9 cellular contexts compared by ENCODE assay signal in the genomic region with DNA sequence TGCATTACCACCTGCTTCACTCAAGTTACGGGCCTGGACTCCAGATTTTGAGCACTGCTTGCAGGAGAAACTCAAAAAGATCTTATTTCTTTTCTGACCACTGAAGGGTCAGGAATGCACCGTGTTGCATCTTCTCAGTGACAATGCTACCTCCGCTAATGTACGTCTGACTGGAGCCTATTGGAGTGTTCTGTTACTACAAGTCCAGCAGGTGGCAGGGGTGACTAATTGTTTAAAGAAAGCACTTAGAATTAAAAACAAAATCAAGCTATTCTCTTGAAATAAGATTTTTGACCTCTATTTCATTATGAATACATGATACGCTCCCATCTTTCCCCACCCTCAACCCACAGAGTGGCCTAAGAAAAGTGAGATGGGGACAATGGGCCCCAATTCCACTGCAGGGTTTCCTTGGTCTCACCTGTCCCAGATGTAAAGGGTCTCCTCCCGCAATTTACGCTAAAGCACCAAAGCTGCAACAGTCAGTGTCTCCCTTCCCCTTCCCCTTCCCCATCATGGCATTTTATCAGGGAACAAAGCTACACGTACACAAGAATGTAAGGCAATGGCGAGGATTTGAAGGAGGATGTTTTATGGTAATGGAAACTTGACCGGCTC. TPM values are rescaled to one million over a fixed set of nuclear protein-coding genes. Genes with fewer than 3 reads are reported as not detected.
DNase-seq lines count a peak whose midpoint lies in the region; ATAC-seq, FAIRE-seq and TF ChIP-seq lines count a peak whose summit lies in the region.
"Had no signal": no experiment of that assay in that cellular context is flagged by ENCODE, and none has a peak within 500 bp of the region (broad histone marks: within the 10 kb centered on the region; RNA-seq: fewer than 3 reads in every experiment).

No MANE protein-coding gene starts in this region.

- intact Hi-C loops in OCI-LY7 (cut with micrococcal nuclease; ENCODE audit: unreplicated experiment) = no loop called here
- intact Hi-C loops in endothelial cell of umbilical vein (cut with micrococcal nuclease) = loop anchor here (2.0 kb wide), 2 partner anchors 985 to 1045 kb away; no protein-coding TSS in a partner anchor

- dilution Hi-C loops in endothelial cell of umbilical vein (cut with MboI; ENCODE audit: extremely low pct_ligation_motif_present, low sequenced_read_pairs) = no loop called here

- no peak overlapping the region for H3K4me2 ChIP-seq in OCI-LY7 (ENCODE audit: low read length)
- no peak overlapping the region for H3K4me2 ChIP-seq in endothelial cell of umbilical vein (ENCODE audit: insufficient read depth, low read length)

- H3K4me3 Mint-ChIP-seq in osteocyte (ENCODE audit: unreplicated experiment) = no peak overlapping the region

- H3K79me2 ChIP-seq in OCI-LY7 (ENCODE audit: insufficient read depth, low read depth, low read length) (no peaks in the 10 kb centered on the region), endothelial cell of umbilical vein (ENCODE audit: control insufficient read depth, insufficient read depth, low read length) (no peaks in the 10 kb centered on the region)

- H3K9ac ChIP-seq in endothelial cell of umbilical vein (replicated peaks; ENCODE audit: extremely low read depth, insufficient read depth, low read length) = no peak overlapping the region

- H4K20me1 ChIP-seq in OCI-LY7 (ENCODE audit: insufficient read depth, low read length) = no peaks in the 10 kb centered on the region
- no peaks in the 10 kb centered on the region for H4K20me1 ChIP-seq in endothelial cell of umbilical vein (replicated peaks; ENCODE audit: control insufficient read depth, extremely low read depth, insufficient read depth, low read length)

- H3K9me3 ChIP-seq in OCI-LY7 (ENCODE audit: low read length) (no peaks in the 10 kb centered on the region), endothelial cell of umbilical vein (replicated peaks; ENCODE audit: control insufficient read depth, insufficient read depth, low read length) (no peaks in the 10 kb centered on the region)

- BruUV-seq in OCI-LY7 (replicated peaks; lab: Mats Ljungman, UMichigan) = no TSS peak
- BruUV-seq in endothelial cell of umbilical vein (replicated peaks; lab: Mats Ljungman, UMichigan) = no TSS peak

- FAIRE-seq in endothelial cell of umbilical vein (lab: Jason Lieb, UNC) = peak; percentile 82

- no peak for ATAC-seq in GM18873 (IDR thresholded peaks at IDR 0.05; ENCODE audit: low FRiP score, unreplicated experiment)

- CTCF ChIA-PET in OCI-LY7 (lab: Charles Lee; ENCODE audit: unreplicated experiment) (no interaction called here), endothelial cell of umbilical vein (lab: Charles Lee) (interaction anchor here (0.6 to 12.4 kb wide), 96 partner anchors 9 to 1051 kb away, joined by 3 to 196 read pairs (median 5); a partner anchor contains a TSS)

- H3K27ac ChIP-seq in OCI-LY7 (ENCODE audit: low read depth, low read length, poor library complexity, severe bottlenecking) = no peak overlapping the region
- H3K27ac ChIP-seq in endothelial cell of umbilical vein (ENCODE audit: insufficient read depth, low read depth, low read length) = no peak overlapping the region

- POLR2A ChIA-PET in OCI-LY7 (lab: Charles Lee) (interaction anchor here (0.9 kb wide), 1 partner anchor 11 kb away, joined by 3 read pairs; no protein-coding TSS in a partner anchor), endothelial cell of umbilical vein (lab: Charles Lee) (no interaction called here)

- DNase-seq in G401 (ENCODE audit: low spot score) = peak; percentile 41
- DNase-seq in Jurkat, Clone E6-1 (ENCODE audit: low read depth, low spot score) = peak; percentile 24
- DNase-seq in OCI-LY7 (ENCODE audit: low spot score) = peak; percentile 53
- peak; percentile 58 for DNase-seq in endothelial cell of umbilical vein (ENCODE audit: low read depth, low spot score)
- no peak for DNase-seq in osteocyte (ENCODE audit: extremely low spot score, unreplicated experiment)
- DNase-seq in cerebellar nuclear complex (lab: John Stamatoyannopoulos, UW) = no peak
- no peak for DNase-seq in retina

- H3K9me1 ChIP-seq in endothelial cell of umbilical vein (replicated peaks; ENCODE audit: control insufficient read depth, extremely low read depth, insufficient read depth, low read length) = no peaks in the 10 kb centered on the region

- H3K36me3 ChIP-seq in OCI-LY7 (ENCODE audit: insufficient read depth, low read length) = no peaks in the 10 kb centered on the region
- no peaks in the 10 kb centered on the region for H3K36me3 ChIP-seq in endothelial cell of umbilical vein (ENCODE audit: control insufficient read depth in 2 of 2, extremely low read depth in 1 of 2, insufficient read depth in 2 of 2, low read length in 2 of 2)

- TF ChIP-seq CTCF in OCI-LY7 (conservative IDR thresholded peaks at IDR 0.05; ENCODE audit: low read length) (peak; percentile 74), endothelial cell of umbilical vein (IDR thresholded peaks at IDR 0.05; ENCODE audit: extremely low read depth in 1 of 2, insufficient read depth in 1 of 2, low read depth in 1 of 2, low read length in 2 of 2) (peak; percentile 53 to 56), osteocyte (IDR thresholded peaks at IDR 0.05) (peak; percentile 69)

- H3K4me3 ChIP-seq in Jurkat, Clone E6-1 (ENCODE audit: low read length) = no peak overlapping the region
- H3K4me3 ChIP-seq in OCI-LY7 (ENCODE audit: low read depth, low read length, poor library complexity, severe bottlenecking) = no peak overlapping the region
- no peak overlapping the region for H3K4me3 ChIP-seq in endothelial cell of umbilical vein (replicated peaks in 1 of 3; ENCODE audit: insufficient read depth in 1 of 3, low read depth in 1 of 3, low read length in 3 of 3)

- peaks cover 4% of the 10 kb centered on the region for H3K4me1 Mint-ChIP-seq in osteocyte (ENCODE audit: unreplicated experiment)

- H2AFZ ChIP-seq in OCI-LY7 (ENCODE audit: low read length) (no peak overlapping the region), endothelial cell of umbilical vein (ENCODE audit: low read depth, low read length) (no peak overlapping the region)

- peaks cover 44% of the 10 kb centered on the region for H3K27me3 Mint-ChIP-seq in osteocyte (ENCODE audit: unreplicated experiment)

- H3K4me1 ChIP-seq in OCI-LY7 (ENCODE audit: insufficient read depth, low read length, poor library complexity, severe bottlenecking) (no peaks in the 10 kb centered on the region), endothelial cell of umbilical vein (ENCODE audit: control insufficient read depth, extremely low read depth, insufficient read depth, low read length) (no peaks in the 10 kb centered on the region)

- H3K9me3 Mint-ChIP-seq in osteocyte (ENCODE audit: unreplicated experiment) = peaks cover 5% of the 10 kb centered on the region

- no peaks in the 10 kb centered on the region for H3K36me3 Mint-ChIP-seq in osteocyte (ENCODE audit: unreplicated experiment)

- in situ Hi-C loops in G401 (cut with HindIII; ENCODE audit: low sequenced_read_pairs) = no loop called here

- H3K27me3 ChIP-seq in endothelial cell of umbilical vein (ENCODE audit: control insufficient read depth in 2 of 2, insufficient read depth in 2 of 2, low read length in 2 of 2) = peaks cover 2 to 5% of the 10 kb centered on the region in 2 experiments

- no peak for TF ChIP-seq POLR2A in endothelial cell of umbilical vein (IDR thresholded peaks at IDR 0.05; ENCODE audit: low read depth, low read length)

- no peaks in the 10 kb centered on the region for H3K9me2 ChIP-seq in OCI-LY7 (ENCODE audit: insufficient read depth, low read length)

- no peak overlapping the region for H3K27ac Mint-ChIP-seq in osteocyte (ENCODE audit: unreplicated experiment)

TF ChIP-seq in endothelial cell of umbilical vein, 7 proteins besides CTCF, POLR2A, EP300 and RAD21:
- no peak for TF ChIP-seq POLR2AphosphoS5 (IDR thresholded peaks at IDR 0.05; ENCODE audit: insufficient read depth, low read depth, low read length)
- TF ChIP-seq MYC (IDR thresholded peaks at IDR 0.05; ENCODE audit: low read depth, low read length) = no peak
- TF ChIP-seq, protein P1, sequence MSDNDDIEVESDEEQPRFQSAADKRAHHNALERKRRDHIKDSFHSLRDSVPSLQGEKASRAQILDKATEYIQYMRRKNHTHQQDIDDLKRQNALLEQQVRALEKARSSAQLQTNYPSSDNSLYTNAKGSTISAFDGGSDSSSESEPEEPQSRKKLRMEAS (IDR thresholded peaks at IDR 0.05; ENCODE audit: insufficient read depth, insufficient read length) = no peak

RNA-seq across cellular contexts. Expression of a gene that starts 2.2 kb away (rescaled TPM):
- not detected in 2 replicates for total RNA-seq in G401 (2014; rRNA removed; shearing (Covaris generic))
- polyA plus RNA-seq in Jurkat, Clone E6-1 (2012; ENCODE audit: insufficient read depth, insufficient read length) = not detected
- total RNA-seq in OCI-LY7 (2014; rRNA removed; shearing (Covaris generic)) = not detected in 2 replicates
- not detected in 2 replicates for total RNA-seq in OCI-LY7 (2022)
- not detected in 2 replicates for total RNA-seq in endothelial cell of umbilical vein
- not detected in 2 replicates for polyA plus RNA-seq in endothelial cell of umbilical vein
- polyA plus RNA-seq in endothelial cell of umbilical vein (2011; cell fraction: cytosol; rRNA removed) = not detected in 2 replicates
- not detected in 2 replicates for polyA plus RNA-seq in endothelial cell of umbilical vein (2011; cell fraction: nucleus; rRNA removed)
- polyA plus RNA-seq in endothelial cell of umbilical vein (2012) = not detected in 2 replicates
- polyA minus RNA-seq in endothelial cell of umbilical vein = not detected in 2 replicates
- polyA minus RNA-seq in endothelial cell of umbilical vein (2011; cell fraction: cytosol; rRNA and poly(A)+ RNA removed) = not detected
- polyA minus RNA-seq in endothelial cell of umbilical vein (2011; cell fraction: nucleus; rRNA and poly(A)+ RNA removed) = not detected in 2 replicates
- not detected in 2 replicates for total RNA-seq in osteocyte
- total RNA-seq: T-helper 2 cell treated with Interferon-gamma antibody and Interleukin-4, amounts not matched to agents 100 ng/mL and 5 ng/mL, for 36 hours had no signal

RNA-seq across cellular contexts. Expression of a gene that starts 26.5 kb away (rescaled TPM):
- 8.7 and 9.1 TPM in 2 replicates for total RNA-seq in G401 (2014; rRNA removed; shearing (Covaris generic))
- 3.6 TPM for polyA plus RNA-seq in Jurkat, Clone E6-1 (2012; ENCODE audit: insufficient read depth, insufficient read length)
- 4.1 and 4.5 TPM in 2 replicates for total RNA-seq in OCI-LY7 (2014; rRNA removed; shearing (Covaris generic))
- total RNA-seq in OCI-LY7 (2022) (4.7 and 5.1 TPM in 2 replicates), endothelial cell of umbilical vein (9.6 and 10.0 TPM in 2 replicates), osteocyte (13.8 and 14.5 TPM in 2 replicates)
- polyA plus RNA-seq in endothelial cell of umbilical vein = 4.8 and 5.9 TPM in 2 replicates
- polyA plus RNA-seq in endothelial cell of umbilical vein (2011; cell fraction: cytosol; rRNA removed) = 4.0 TPM in 2 replicates
- 27.1 and 28.8 TPM in 2 replicates for polyA plus RNA-seq in endothelial cell of umbilical vein (2011; cell fraction: nucleus; rRNA removed)
- 5.8 and 8.4 TPM in 2 replicates for polyA plus RNA-seq in endothelial cell of umbilical vein (2012)
- polyA minus RNA-seq in endothelial cell of umbilical vein = 11.4 and 11.6 TPM in 2 replicates
- polyA minus RNA-seq in endothelial cell of umbilical vein (2011; cell fraction: cytosol; rRNA and poly(A)+ RNA removed) = 5.0 TPM
- polyA minus RNA-seq in endothelial cell of umbilical vein (2011; cell fraction: nucleus; rRNA and poly(A)+ RNA removed) = 11.0 and 13.2 TPM in 2 replicates

Comparison
In these comparisons a context has a peak if more than half of its experiments do, and no peak if none do; other contexts are left out.
1. DNase-seq: peak in G401 (single experiment), Jurkat, Clone E6-1 (single experiment), OCI-LY7 (single experiment) and endothelial cell of umbilical vein (single experiment); none in osteocyte (single experiment), cerebellar nuclear complex (0 of 2) and retina (single experiment).
2. Peak in every context shown above with its lines, with median percentiles within 50 percentile points of each other: CTCF ChIP-seq.